ENCODE assay signal across 1 cellular context in genomic region chr11:82988936-82989627, GRCh38.
TF ChIP-seq lines count a peak whose summit lies in the region.

No MANE protein-coding gene starts in this region.

TF ChIP-seq in HepG2, 621 proteins besides CTCF, POLR2A, EP300 and RAD21 (continued from another document and continues in another):
- TF ChIP-seq ZNF121 (CRISPR knock-in tag; IDR thresholded peaks at IDR 0.05) (no peak), ZNF691 (CRISPR knock-in tag; IDR thresholded peaks at IDR 0.05; ENCODE audit: borderline replicate concordance, low read depth) (no peak; the same call in 1 of the 2 replicates), ZEB1 (IDR thresholded peaks at IDR 0.05; ENCODE audit: insufficient replicate concordance, low read depth) (no peak), ELF3 (CRISPR knock-in tag; IDR thresholded peaks at IDR 0.05) (peak; percentile 35; the same call in 1 of the 2 replicates), ZNF232 (CRISPR knock-in tag; IDR thresholded peaks at IDR 0.05; ENCODE audit: borderline replicate concordance) (no peak), NR1H2 (CRISPR knock-in tag; IDR thresholded peaks at IDR 0.05; ENCODE audit: borderline replicate concordance, low read depth) (no peak), IRF2 (CRISPR knock-in tag; IDR thresholded peaks at IDR 0.05) (peak; percentile 70), ZC3H4 (CRISPR knock-in tag; IDR thresholded peaks at IDR 0.05; ENCODE audit: borderline replicate concordance) (no peak), ZFP41 (CRISPR knock-in tag; IDR thresholded peaks at IDR 0.05; ENCODE audit: borderline replicate concordance) (no peak), TCF12 (IDR thresholded peaks at IDR 0.05) (no peak), TCF12 (CRISPR knock-in tag; IDR thresholded peaks at IDR 0.05) (0 out of 2 replicates have a peak, but pooled peaks have one; percentile 69), ZNF589 (CRISPR knock-in tag; conservative IDR thresholded peaks at IDR 0.05) (no peak), TBP (CRISPR knock-in tag; IDR thresholded peaks at IDR 0.05) (no peak), KLF12 (CRISPR knock-in tag; IDR thresholded peaks at IDR 0.05; ENCODE audit: borderline replicate concordance) (no peak), BRD4 (CRISPR knock-in tag; IDR thresholded peaks at IDR 0.05) (no peak), ZNF564 (CRISPR knock-in tag; IDR thresholded peaks at IDR 0.05) (no peak), ZBTB25 (CRISPR knock-in tag; IDR thresholded peaks at IDR 0.05) (no peak), CCDC6 (CRISPR knock-in tag; IDR thresholded peaks at IDR 0.05) (no peak), MTF1 (CRISPR knock-in tag; IDR thresholded peaks at IDR 0.05) (no peak), HNF4A (CRISPR knock-in tag; IDR thresholded peaks at IDR 0.05) (peak; percentile 69), HOXD1 (CRISPR knock-in tag; IDR thresholded peaks at IDR 0.05) (no peak), CBFB (CRISPR knock-in tag; IDR thresholded peaks at IDR 0.05) (no peak), ZIK1 (CRISPR knock-in tag; IDR thresholded peaks at IDR 0.05; ENCODE audit: borderline replicate concordance, low read depth) (no peak), TBX2 (CRISPR knock-in tag; IDR thresholded peaks at IDR 0.05; ENCODE audit: borderline replicate concordance) (peak; percentile 68; the same call in 1 of the 2 replicates), EED (CRISPR knock-in tag; IDR thresholded peaks at IDR 0.05) (no peak), ZFP36L1 (CRISPR knock-in tag; IDR thresholded peaks at IDR 0.05) (no peak), ZNF292 (CRISPR knock-in tag; IDR thresholded peaks at IDR 0.05; ENCODE audit: borderline replicate concordance, low read depth) (peak; percentile 98), GATAD2A (CRISPR knock-in tag; IDR thresholded peaks at IDR 0.05) (peak; percentile 78), SMAD3 (CRISPR knock-in tag; IDR thresholded peaks at IDR 0.05) (peak; percentile 66; the same call in 1 of the 2 replicates), BATF2 (CRISPR knock-in tag; IDR thresholded peaks at IDR 0.05) (no peak), PHF5A (CRISPR knock-in tag; IDR thresholded peaks at IDR 0.05; ENCODE audit: low read depth, unreplicated experiment) (no peak), SMARCC2 (IDR thresholded peaks at IDR 0.05) (no peak), ERF (CRISPR knock-in tag; IDR thresholded peaks at IDR 0.05) (peak; percentile 21), ZNF709 (CRISPR knock-in tag; IDR thresholded peaks at IDR 0.05) (no peak), REST (IDR thresholded peaks at IDR 0.05; ENCODE audit: borderline replicate concordance in 1 of 2, low read depth in 1 of 2, low read length in 2 of 2) (0 out of 4 replicates have a peak, but pooled peaks of 1 of the 2 experiments have one; percentile 28), MYPOP (CRISPR knock-in tag; IDR thresholded peaks at IDR 0.05) (no peak), CHCHD3 (CRISPR knock-in tag; IDR thresholded peaks at IDR 0.05) (no peak), NR2F1 (CRISPR knock-in tag; IDR thresholded peaks at IDR 0.05) (no peak), ZNF567 (CRISPR knock-in tag; IDR thresholded peaks at IDR 0.05; ENCODE audit: borderline replicate concordance) (no peak), CSRNP2 (CRISPR knock-in tag; conservative IDR thresholded peaks at IDR 0.05; ENCODE audit: low read depth) (no peak), ZNF724P (CRISPR knock-in tag; IDR thresholded peaks at IDR 0.05; ENCODE audit: borderline replicate concordance) (peak; percentile 40; the same call in 1 of the 2 replicates), DMAP1 (CRISPR knock-in tag; IDR thresholded peaks at IDR 0.05) (peak; percentile 40), RFXAP (CRISPR knock-in tag; IDR thresholded peaks at IDR 0.05; ENCODE audit: borderline replicate concordance) (peak; percentile 55; the same call in 1 of the 2 replicates), ZNF251 (CRISPR knock-in tag; IDR thresholded peaks at IDR 0.05) (no peak)
- TF ChIP-seq, protein P1, sequence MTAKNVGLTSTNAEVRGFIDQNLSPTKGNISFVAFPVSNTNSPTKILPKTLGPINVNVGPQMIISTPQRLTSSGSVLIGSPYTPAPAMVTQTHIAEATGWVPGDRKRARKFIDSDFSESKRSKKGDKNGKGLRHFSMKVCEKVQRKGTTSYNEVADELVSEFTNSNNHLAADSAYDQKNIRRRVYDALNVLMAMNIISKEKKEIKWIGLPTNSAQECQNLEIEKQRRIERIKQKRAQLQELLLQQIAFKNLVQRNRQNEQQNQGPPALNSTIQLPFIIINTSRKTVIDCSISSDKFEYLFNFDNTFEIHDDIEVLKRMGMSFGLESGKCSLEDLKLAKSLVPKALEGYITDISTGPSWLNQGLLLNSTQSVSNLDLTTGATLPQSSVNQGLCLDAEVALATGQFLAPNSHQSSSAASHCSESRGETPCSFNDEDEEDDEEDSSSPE (CRISPR knock-in tag; IDR thresholded peaks at IDR 0.05) = no peak
- TF ChIP-seq, protein P2, sequence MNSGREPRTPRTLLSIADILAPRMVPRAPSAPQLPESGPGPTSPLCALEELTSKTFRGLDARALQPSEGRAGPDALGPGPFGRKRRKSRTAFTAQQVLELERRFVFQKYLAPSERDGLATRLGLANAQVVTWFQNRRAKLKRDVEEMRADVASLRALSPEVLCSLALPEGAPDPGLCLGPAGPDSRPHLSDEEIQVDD (CRISPR knock-in tag; IDR thresholded peaks at IDR 0.05; ENCODE audit: borderline replicate concordance) = no peak
- TF ChIP-seq, protein P3, sequence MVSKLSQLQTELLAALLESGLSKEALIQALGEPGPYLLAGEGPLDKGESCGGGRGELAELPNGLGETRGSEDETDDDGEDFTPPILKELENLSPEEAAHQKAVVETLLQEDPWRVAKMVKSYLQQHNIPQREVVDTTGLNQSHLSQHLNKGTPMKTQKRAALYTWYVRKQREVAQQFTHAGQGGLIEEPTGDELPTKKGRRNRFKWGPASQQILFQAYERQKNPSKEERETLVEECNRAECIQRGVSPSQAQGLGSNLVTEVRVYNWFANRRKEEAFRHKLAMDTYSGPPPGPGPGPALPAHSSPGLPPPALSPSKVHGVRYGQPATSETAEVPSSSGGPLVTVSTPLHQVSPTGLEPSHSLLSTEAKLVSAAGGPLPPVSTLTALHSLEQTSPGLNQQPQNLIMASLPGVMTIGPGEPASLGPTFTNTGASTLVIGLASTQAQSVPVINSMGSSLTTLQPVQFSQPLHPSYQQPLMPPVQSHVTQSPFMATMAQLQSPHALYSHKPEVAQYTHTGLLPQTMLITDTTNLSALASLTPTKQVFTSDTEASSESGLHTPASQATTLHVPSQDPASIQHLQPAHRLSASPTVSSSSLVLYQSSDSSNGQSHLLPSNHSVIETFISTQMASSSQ (IDR thresholded peaks at IDR 0.05; ENCODE audit: low read depth) = no peak; the same call in 1 of the 2 replicates
- TF ChIP-seq, protein P3 (CRISPR knock-in tag; IDR thresholded peaks at IDR 0.05; ENCODE audit: borderline replicate concordance) = peak; percentile 22; the same call in 1 of the 2 replicates
- TF ChIP-seq, protein P4, sequence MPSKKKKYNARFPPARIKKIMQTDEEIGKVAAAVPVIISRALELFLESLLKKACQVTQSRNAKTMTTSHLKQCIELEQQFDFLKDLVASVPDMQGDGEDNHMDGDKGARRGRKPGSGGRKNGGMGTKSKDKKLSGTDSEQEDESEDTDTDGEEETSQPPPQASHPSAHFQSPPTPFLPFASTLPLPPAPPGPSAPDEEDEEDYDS (CRISPR knock-in tag; IDR thresholded peaks at IDR 0.05) = peak; percentile 26; the same call in 1 of the 2 replicates
- TF ChIP-seq, protein P5, sequence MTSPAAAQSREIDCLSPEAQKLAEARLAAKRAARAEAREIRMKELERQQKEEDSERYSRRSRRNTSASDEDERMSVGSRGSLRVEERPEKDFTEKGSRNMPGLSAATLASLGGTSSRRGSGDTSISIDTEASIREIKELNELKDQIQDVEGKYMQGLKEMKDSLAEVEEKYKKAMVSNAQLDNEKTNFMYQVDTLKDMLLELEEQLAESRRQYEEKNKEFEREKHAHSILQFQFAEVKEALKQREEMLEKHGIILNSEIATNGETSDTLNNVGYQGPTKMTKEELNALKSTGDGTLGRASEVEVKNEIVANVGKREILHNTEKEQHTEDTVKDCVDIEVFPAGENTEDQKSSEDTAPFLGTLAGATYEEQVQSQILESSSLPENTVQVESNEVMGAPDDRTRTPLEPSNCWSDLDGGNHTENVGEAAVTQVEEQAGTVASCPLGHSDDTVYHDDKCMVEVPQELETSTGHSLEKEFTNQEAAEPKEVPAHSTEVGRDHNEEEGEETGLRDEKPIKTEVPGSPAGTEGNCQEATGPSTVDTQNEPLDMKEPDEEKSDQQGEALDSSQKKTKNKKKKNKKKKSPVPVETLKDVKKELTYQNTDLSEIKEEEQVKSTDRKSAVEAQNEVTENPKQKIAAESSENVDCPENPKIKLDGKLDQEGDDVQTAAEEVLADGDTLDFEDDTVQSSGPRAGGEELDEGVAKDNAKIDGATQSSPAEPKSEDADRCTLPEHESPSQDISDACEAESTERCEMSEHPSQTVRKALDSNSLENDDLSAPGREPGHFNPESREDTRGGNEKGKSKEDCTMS (CRISPR knock-in tag; conservative IDR thresholded peaks at IDR 0.05) = no peak
